In genomic region chr3:138390582-138390932, GRCh38 we compare ENCODE assay signal across 16 cellular contexts. TPM values are rescaled to one million over a fixed set of nuclear protein-coding genes. Genes with fewer than 3 reads are reported as not detected.
DNase-seq lines count a peak whose midpoint lies in the region; ATAC-seq and TF ChIP-seq lines count a peak whose summit lies in the region.
"Had no signal": no experiment of that assay in that cellular context is flagged by ENCODE, and none has a peak within 500 bp of the region (broad histone marks: within the 10 kb centered on the region; RNA-seq: fewer than 3 reads in every experiment).

No MANE protein-coding gene starts in this region.

- no peak for TF ChIP-seq POLR2A in thyroid gland (IDR thresholded peaks at IDR 0.05)

- H3K14ac ChIP-seq in mesenchymal stem cell (ENCODE audit: low read length in 2 of 2), result no peak overlapping the region

- peaks cover 17% of the 10 kb centered on the region for H3K4me1 ChIP-seq in PC-3 (ENCODE audit: insufficient read depth, low read length)
- H3K4me1 ChIP-seq in mesenchymal stem cell (ENCODE audit: control insufficient read depth, insufficient read depth, low read depth, low read length), result peaks cover 14% of the 10 kb centered on the region
- H3K4me1 ChIP-seq in thyroid gland, result peaks cover 14 to 33% of the 10 kb centered on the region in 2 donors
- H3K4me1 ChIP-seq in lower lobe of right lung, result no peaks in the 10 kb centered on the region

- no peak for TF ChIP-seq CTCF in PC-3 (conservative IDR thresholded peaks at IDR 0.05; ENCODE audit: low read depth, low read length)
- TF ChIP-seq CTCF in thyroid gland (IDR thresholded peaks at IDR 0.05), result no peak
- no peak for TF ChIP-seq CTCF in lower lobe of right lung (IDR thresholded peaks at IDR 0.05)

- H3K9ac ChIP-seq in PC-3 (ENCODE audit: low read length) (no peak overlapping the region), mesenchymal stem cell (ENCODE audit: low read length) (peak overlapping the region; percentile 24)
- H3K9ac ChIP-seq: BLaER1 treated with 17β-estradiol and CSF1 and Interleukin-3, amounts not matched to agents 10 nM and 100 nM had no signal

- no peak overlapping the region for H4K8ac ChIP-seq in mesenchymal stem cell (ENCODE audit: low read length)

- BruUV-seq in PC-3 (replicated peaks; lab: Mats Ljungman, UMichigan), result no TSS peak

- no peaks in the 10 kb centered on the region for H4K20me1 ChIP-seq in PC-3 (ENCODE audit: low read length)
- H4K20me1 ChIP-seq: BLaER1 treated with 17β-estradiol and CSF1 and Interleukin-3, amounts not matched to agents 10 nM and 100 nM had no signal

- POLR2A ChIA-PET in PC-3 (lab: Charles Lee; ENCODE audit: unreplicated experiment), result no interaction called here

- no peak overlapping the region for H3K23ac ChIP-seq in mesenchymal stem cell (ENCODE audit: low read length in 2 of 2)

- H3K27ac ChIP-seq in PC-3 (ENCODE audit: low read length), result no peak overlapping the region
- peak overlapping the region; percentile 65 for H3K27ac ChIP-seq in angular gyrus (ENCODE audit: low read depth, low read length)
- peak overlapping the region; percentile 91 for H3K27ac ChIP-seq in mesenchymal stem cell (ENCODE audit: low read length, poor library complexity, severe bottlenecking)
- peak overlapping the region; percentile 29 to 57 (median 39) for H3K27ac ChIP-seq in thyroid gland
- H3K27ac ChIP-seq in lower lobe of right lung, result no peak overlapping the region
- H3K27ac ChIP-seq: BLaER1 treated with 17β-estradiol and CSF1 and Interleukin-3, amounts not matched to agents 10 nM and 100 nM had no signal

- no peaks in the 10 kb centered on the region for H3K79me2 ChIP-seq in PC-3 (ENCODE audit: low read length)

- H3K27me3 ChIP-seq in PC-3 (ENCODE audit: low read length) (no peaks in the 10 kb centered on the region), mesenchymal stem cell (ENCODE audit: control insufficient read depth in 1 of 2, insufficient read depth in 1 of 2, low read length in 2 of 2) (no peaks in the 10 kb centered on the region), thyroid gland (no peaks in the 10 kb centered on the region), lower lobe of right lung (ENCODE audit: low read depth) (no peaks in the 10 kb centered on the region)
- H3K27me3 ChIP-seq: BLaER1 treated with 17β-estradiol and CSF1 and Interleukin-3, amounts not matched to agents 10 nM and 100 nM; testis had no signal

- H4K91ac ChIP-seq in mesenchymal stem cell (ENCODE audit: low read length), result no peak overlapping the region

- no peak overlapping the region for H2BK120ac ChIP-seq in mesenchymal stem cell (ENCODE audit: low read depth, low read length)

- peak overlapping the region; percentile 86 for H2AK5ac ChIP-seq in mesenchymal stem cell (ENCODE audit: low read length, severe bottlenecking)

- no peaks in the 10 kb centered on the region for H3K36me3 ChIP-seq in PC-3 (ENCODE audit: low read depth, low read length)
- peaks cover 0 to 2% of the 10 kb centered on the region in 2 experiments for H3K36me3 ChIP-seq in mesenchymal stem cell (ENCODE audit: control insufficient read depth in 1 of 2, insufficient read depth in 2 of 2, low read depth in 1 of 2, low read length in 2 of 2)
- no peaks in the 10 kb centered on the region for H3K36me3 ChIP-seq in thyroid gland
- no peaks in the 10 kb centered on the region for H3K36me3 ChIP-seq in lower lobe of right lung
- H3K36me3 ChIP-seq: BLaER1 treated with 17β-estradiol and CSF1 and Interleukin-3, amounts not matched to agents 10 nM and 100 nM had no signal

- H2BK15ac ChIP-seq in mesenchymal stem cell (ENCODE audit: low read depth, poor library complexity, severe bottlenecking), result no peak overlapping the region

- CTCF ChIA-PET in PC-3 (lab: Charles Lee), result interaction anchor here (0.5 kb wide), 1 partner anchor 32 kb away, joined by 3 read pairs; no protein-coding TSS in a partner anchor

- ATAC-seq in PC-3 (no peak), lower lobe of right lung (no peak), GM18868 (IDR thresholded peaks at IDR 0.05; ENCODE audit: unreplicated experiment) (no peak)

- H3F3A ChIP-seq in PC-3 (ENCODE audit: low read length, unreplicated experiment), result no peaks in the 10 kb centered on the region

- H3K9me3 ChIP-seq in PC-3 (ENCODE audit: low read length) (no peaks in the 10 kb centered on the region), mesenchymal stem cell (ENCODE audit: control insufficient read depth, low read length) (no peaks in the 10 kb centered on the region), thyroid gland (no peaks in the 10 kb centered on the region), lower lobe of right lung (no peaks in the 10 kb centered on the region)
- H3K9me3 ChIP-seq: BLaER1 treated with 17β-estradiol and CSF1 and Interleukin-3, amounts not matched to agents 10 nM and 100 nM; testis had no signal

- peaks cover 28% of the 10 kb centered on the region for H3K79me1 ChIP-seq in mesenchymal stem cell (replicated peaks; ENCODE audit: low read length, poor library complexity, severe bottlenecking)

- no peak overlapping the region for H2BK5ac ChIP-seq in mesenchymal stem cell (ENCODE audit: low read depth, low read length, poor library complexity, severe bottlenecking)

- no peak overlapping the region for H2AFZ ChIP-seq in PC-3 (ENCODE audit: low read length)
- H2AFZ ChIP-seq in mesenchymal stem cell (ENCODE audit: low read depth, low read length), result no peak overlapping the region

- DNase-seq in PC-3 (no peak), mesenchymal stem cell (no peak), thyroid gland (no peak), lower lobe of right lung (no peak), mucosa of gallbladder (ENCODE audit: low spot score) (no peak)
- DNase-seq: activated CD4-positive, alpha-beta T cell treated with anti-CD3 and anti-CD28 coated beads, Interleukin-2, amount 50 U/mL, for 1 hour; activated naive CD4-positive, alpha-beta T cell treated with Interleukin-2 at 50 U/mL for 16 hours; activated T-cell treated with anti-CD3 and anti-CD28 coated beads for 4 hours; DMS 273 treated with DMSO at 0.1 percent for 48 hours; NCI-H774; stimulated activated CD4-positive, alpha-beta T cell treated with anti-CD3 and anti-CD28 coated beads, Interleukin-4, amount 100 ng/mL, for 4 hours had no signal

- H3K4me3 ChIP-seq in PC-3 (ENCODE audit: low read length) (no peak overlapping the region), mesenchymal stem cell (ENCODE audit: insufficient read depth in 1 of 2, low read depth in 1 of 2, low read length in 2 of 2) (peak overlapping the region in 1 of 2 experiments; percentile 19), thyroid gland (replicated peaks in 1 of 3) (no peak overlapping the region), lower lobe of right lung (no peak overlapping the region)
- H3K4me3 ChIP-seq: BLaER1 treated with 17β-estradiol and CSF1 and Interleukin-3, amounts not matched to agents 10 nM and 100 nM; testis had no signal

- no peak overlapping the region for H2BK12ac ChIP-seq in mesenchymal stem cell (ENCODE audit: low read length in 2 of 2)

- H3K4me2 ChIP-seq in PC-3 (ENCODE audit: low read length), result peak overlapping the region; percentile 70
- peak overlapping the region; percentile 25 for H3K4me2 ChIP-seq in mesenchymal stem cell (ENCODE audit: low read length, poor library complexity, severe bottlenecking)
- H3K4me2 ChIP-seq: BLaER1 treated with 17β-estradiol and CSF1 and Interleukin-3, amounts not matched to agents 10 nM and 100 nM had no signal

- H3K9me2 ChIP-seq in PC-3 (replicated peaks; ENCODE audit: low read length), result no peaks in the 10 kb centered on the region

- no CpG with 5 or more reads among the region's 2 CpGs for WGBS in mesenchymal stem cell
- 77 to 86% methylated on average over 2 of the region's 2 CpGs for WGBS in thyroid gland, 2 donors

- no peak overlapping the region for H3K4ac ChIP-seq in mesenchymal stem cell (ENCODE audit: low read depth in 1 of 2, low read length in 2 of 2)

- no peak overlapping the region for H3K18ac ChIP-seq in mesenchymal stem cell (ENCODE audit: low read depth in 1 of 2, low read length in 2 of 2)

- intact Hi-C loops in PC-3 (cut with micrococcal nuclease), result loop anchor here (5.0 kb wide), 2 partner anchors 43 to 58 kb away; partner anchors contain the start of gene MRAS
- intact Hi-C loops in thyroid gland (cut with DNase I), result no loop called here
- intact Hi-C loops in lower lobe of right lung (cut with DNase I), result no loop called here

RNA-seq across cellular contexts. Expression of gene MRAS, which starts 42.2 kb away (rescaled TPM):
- total RNA-seq in PC-3 (2014; rRNA removed) (2.8 and 5.3 TPM in 2 replicates), thyroid gland (10 to 100 TPM; 55.8 to 92.4 (median 69.6) TPM), lower lobe of right lung (55.4 TPM), mucosa of gallbladder (31.7 TPM)
- 15.9 TPM for polyA plus RNA-seq in mesenchymal stem cell (2013, experiment 1 of 2)
- 18.1 TPM for polyA plus RNA-seq in mesenchymal stem cell (2013, experiment 2 of 2)
- polyA plus RNA-seq: IgD-negative memory B cell had no signal

RNA-seq across cellular contexts. Expression of gene ESYT3, which starts 43.9 kb away (rescaled TPM):
- total RNA-seq in PC-3 (2014; rRNA removed), result 1.6 TPM in 2 replicates
- polyA plus RNA-seq in mesenchymal stem cell (2013, experiment 1 of 2), result not detected
- 0.01 TPM for polyA plus RNA-seq in mesenchymal stem cell (2013, experiment 2 of 2)
- total RNA-seq in thyroid gland, result 10 to 100 TPM; 19.9 to 82.8 (median 22.7) TPM
- 40.3 TPM for total RNA-seq in lower lobe of right lung
- 5.1 TPM for total RNA-seq in mucosa of gallbladder

Comparison
In these comparisons a context has a peak if more than half of its experiments do, and no peak if none do; other contexts are left out.
1. H3K27ac ChIP-seq: peak in angular gyrus (single experiment), mesenchymal stem cell (single experiment) and thyroid gland (3 of 3); none in PC-3 (single experiment) and lower lobe of right lung (single experiment).